In the genomic region with DNA sequence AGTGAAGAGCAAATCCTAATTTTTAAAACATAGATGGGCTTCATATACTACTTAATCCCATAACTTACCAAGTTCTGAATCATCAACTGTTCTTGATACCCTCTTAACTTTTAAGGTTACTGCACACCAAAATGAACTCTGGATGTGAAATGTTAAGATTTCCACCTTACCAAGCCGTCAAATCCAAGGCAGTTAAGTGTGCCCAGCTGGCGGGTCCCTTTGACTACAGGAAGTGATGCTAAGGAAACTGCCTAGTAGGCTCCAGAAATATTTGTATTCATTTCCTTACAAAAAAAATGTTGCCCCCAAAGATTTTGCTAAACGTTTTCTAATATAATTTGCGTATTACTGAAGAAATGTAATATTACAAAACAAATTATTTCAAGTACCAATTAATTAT, we compare ENCODE assay signal across 22 cellular contexts. TPM values are rescaled to one million over a fixed set of nuclear protein-coding genes. Genes with fewer than 3 reads are reported as not detected.
DNase-seq lines count a peak whose midpoint lies in the region; ATAC-seq and TF ChIP-seq lines count a peak whose summit lies in the region.
"Had no signal": no experiment of that assay in that cellular context is flagged by ENCODE, and none has a peak within 500 bp of the region (broad histone marks: within the 10 kb centered on the region; RNA-seq: fewer than 3 reads in every experiment).

No MANE protein-coding gene starts in this region.

- H3K79me2 ChIP-seq in PC-3 (ENCODE audit: low read length) (peaks cover 100% of the 10 kb centered on the region), mesendoderm (ENCODE audit: control insufficient read depth, insufficient read depth, low read length) (peaks cover 38% of the 10 kb centered on the region)

- H4K5ac ChIP-seq in mesendoderm (ENCODE audit: low read length), result no peak overlapping the region

- TF ChIP-seq CTCF in PC-3 (conservative IDR thresholded peaks at IDR 0.05; ENCODE audit: low read depth, low read length) (no peak), mucosa of descending colon (IDR thresholded peaks at IDR 0.05) (no peak)

- BruUV-seq in PC-3 (replicated peaks; lab: Mats Ljungman, UMichigan), result no TSS peak

- H3K9ac ChIP-seq in PC-3 (ENCODE audit: low read length), result 0 out of 2 replicates have a peak overlapping the region, but pooled peaks have one; percentile 1
- no peak overlapping the region for H3K9ac ChIP-seq in mesendoderm (ENCODE audit: low read length)

- H3K27ac ChIP-seq in PC-3 (ENCODE audit: low read length), result peak overlapping the region; percentile 46
- H3K27ac ChIP-seq in mesendoderm (ENCODE audit: low read depth, low read length), result no peak overlapping the region
- H3K27ac ChIP-seq: body of pancreas, esophagus muscularis mucosa, lower lobe of right lung, thyroid gland had no signal

- peaks cover 79% of the 10 kb centered on the region for H3K4me1 ChIP-seq in PC-3 (ENCODE audit: insufficient read depth, low read length)
- peaks cover 71% of the 10 kb centered on the region for H3K4me1 ChIP-seq in mucosa of descending colon (ENCODE audit: low read depth)
- H3K4me1 ChIP-seq in mesendoderm (ENCODE audit: control insufficient read depth, low read depth, low read length), result peaks cover 19% of the 10 kb centered on the region

- H3K4me2 ChIP-seq in PC-3 (ENCODE audit: low read length) (peak overlapping the region; percentile 83), mesendoderm (ENCODE audit: low read length) (no peak overlapping the region)
- H3K4me2 ChIP-seq: smooth muscle cell had no signal

- CTCF ChIA-PET in PC-3 (lab: Charles Lee), result interaction anchor here (1.0 kb wide), 1 partner anchor 499 kb away, joined by 8 read pairs; no protein-coding TSS in a partner anchor

- WGBS in mesendoderm (ENCODE audit: extremely low coverage, insufficient coverage, low lambda C conversion rate), result no CpG with 5 or more reads among the region's 4 CpGs

- H3K27me3 ChIP-seq in PC-3 (ENCODE audit: low read length) (no peaks in the 10 kb centered on the region), mesendoderm (ENCODE audit: insufficient read depth, low read length, poor library complexity) (no peaks in the 10 kb centered on the region)
- H3K27me3 ChIP-seq: body of pancreas, esophagus muscularis mucosa, thyroid gland had no signal

- no peaks in the 10 kb centered on the region for H3K9me2 ChIP-seq in PC-3 (replicated peaks; ENCODE audit: low read length)

- no peak overlapping the region for H2AK5ac ChIP-seq in mesendoderm (ENCODE audit: low read length)

- H4K8ac ChIP-seq in mesendoderm (ENCODE audit: low read depth, low read length), result no peak overlapping the region

- H3K56ac ChIP-seq in mesendoderm (ENCODE audit: low read length), result no peak overlapping the region

- H3K36me3 ChIP-seq in PC-3 (ENCODE audit: low read depth, low read length) (no peaks in the 10 kb centered on the region), mucosa of descending colon (ENCODE audit: low read depth) (no peaks in the 10 kb centered on the region), mesendoderm (ENCODE audit: control insufficient read depth, insufficient read depth, low read length) (no peaks in the 10 kb centered on the region)
- H3K36me3 ChIP-seq: esophagus muscularis mucosa, lower lobe of right lung, thyroid gland had no signal

- no peak overlapping the region for H2BK5ac ChIP-seq in mesendoderm (ENCODE audit: low read length)

- peak; percentile 36 for DNase-seq in DMS53 (lab: John Stamatoyannopoulos, UW)
- no peak for DNase-seq in DMS53 treated with DMSO at 0.1 percent for 48 hours (lab: John Stamatoyannopoulos, UW; ENCODE audit: unreplicated experiment)
- peak; percentile 13 for DNase-seq in COLO668 (lab: John Stamatoyannopoulos, UW; ENCODE audit: unreplicated experiment)
- DNase-seq in PC-3, result no peak
- DNase-seq in mucosa of descending colon, result peak in 2 of 3 donors; percentile 29 to 33
- no peak for DNase-seq in mesendoderm
- no peak for DNase-seq in HPDE6-E6E7 (ENCODE audit: extremely low spot score)
- DNase-seq: 8988T; body of pancreas; effector CD8-positive, alpha-beta T cell; H7; hypothalamus; KBM-7; lower lobe of right lung; NCI-H1436 treated with DMSO at 0.1 percent for 48 hours; NCI-H510A treated with DMSO at 0.1 percent for 48 hours; SHP77 treated with DMSO at 0.1 percent for 48 hours; stimulated activated naive CD4-positive, alpha-beta T cell treated with Interleukin-2 at 50 U/mL for 16 hours; thyroid gland had no signal

- no peak overlapping the region for H3K4ac ChIP-seq in mesendoderm (ENCODE audit: low read depth, low read length)

- H3F3A ChIP-seq in PC-3 (ENCODE audit: low read length, unreplicated experiment), result no peaks in the 10 kb centered on the region

- no peak overlapping the region for H3K18ac ChIP-seq in mesendoderm (ENCODE audit: low read length)

- H3K9me3 ChIP-seq in PC-3 (ENCODE audit: low read length), result no peaks in the 10 kb centered on the region
- H3K9me3 ChIP-seq in mucosa of descending colon, result no peaks in the 10 kb centered on the region
- H3K9me3 ChIP-seq: body of pancreas, esophagus muscularis mucosa, lower lobe of right lung, thyroid gland had no signal

- H3K79me1 ChIP-seq in mesendoderm (ENCODE audit: low read length), result peaks cover 2% of the 10 kb centered on the region

- peak overlapping the region; percentile 22; the same call in 1 of the 2 replicates for H3K4me3 ChIP-seq in PC-3 (ENCODE audit: low read length)
- H3K4me3 ChIP-seq in mucosa of descending colon, result no peak overlapping the region
- H3K4me3 ChIP-seq in mesendoderm (ENCODE audit: low read length), result no peak overlapping the region
- H3K4me3 ChIP-seq: body of pancreas, esophagus muscularis mucosa, lower lobe of right lung, smooth muscle cell, thyroid gland had no signal

- ATAC-seq in PC-3 (no peak), mucosa of descending colon (no peak), GM19023 (IDR thresholded peaks at IDR 0.05; ENCODE audit: unreplicated experiment) (no peak)
- ATAC-seq: body of pancreas, lower lobe of right lung had no signal

- POLR2A ChIA-PET in PC-3 (lab: Charles Lee; ENCODE audit: unreplicated experiment), result interaction anchor here (0.6 kb wide), 1 partner anchor 11 kb away, joined by 3 read pairs; the partner anchor contains the start of gene NRIP1

- no peak overlapping the region for H3K23ac ChIP-seq in mesendoderm (ENCODE audit: low read length)

- H2BK120ac ChIP-seq in mesendoderm (ENCODE audit: low read depth, low read length), result no peak overlapping the region

- H2AFZ ChIP-seq in PC-3 (ENCODE audit: low read length), result no peak overlapping the region

- no peak overlapping the region for H2BK15ac ChIP-seq in mesendoderm (replicated peaks; ENCODE audit: low read depth)

- intact Hi-C loops in PC-3 (cut with micrococcal nuclease), result loop anchor here (5.0 to 10.0 kb wide), 3 partner anchors 97 to 681 kb away; no protein-coding TSS in a partner anchor
- intact Hi-C loops in mucosa of descending colon (cut with DNase I, micrococcal nuclease), result no loop called here

- H4K20me1 ChIP-seq in PC-3 (ENCODE audit: low read length), result peaks cover 77% of the 10 kb centered on the region

RNA-seq across cellular contexts. Expression of gene NRIP1, which starts 10.7 kb away (rescaled TPM):
- total RNA-seq in PC-3 (2014; rRNA removed), result 68.0 and 69.2 TPM in 2 replicates
- 10 to 100 TPM; 64.3 to 91.8 (median 77.1) TPM for total RNA-seq in mucosa of descending colon
- 5.9 TPM for polyA plus RNA-seq in mesendoderm (2013, experiment 1 of 2)
- 6.0 TPM for polyA plus RNA-seq in mesendoderm (2013, experiment 2 of 2)

Comparison
In these comparisons a context has a peak if more than half of its experiments do, and no peak if none do; other contexts are left out.
1. DNase-seq: peak in DMS53 (single experiment), COLO668 (single experiment) and mucosa of descending colon (2 of 3); none in DMS53 treated with DMSO at 0.1 percent for 48 hours (single experiment), PC-3 (single experiment), mesendoderm (single experiment) and HPDE6-E6E7 (single experiment).